Comparison of ENCODE assay signal across 9 cellular contexts in genomic region chr1:2003564-2004131, GRCh38. TPM values are rescaled to one million over a fixed set of nuclear protein-coding genes. Genes with fewer than 3 reads are reported as not detected.
DNase-seq lines count a peak whose midpoint lies in the region; TF ChIP-seq lines count a peak whose summit lies in the region.
"Had no signal": no experiment of that assay in that cellular context is flagged by ENCODE, and none has a peak within 500 bp of the region (broad histone marks: within the 10 kb centered on the region; RNA-seq: fewer than 3 reads in every experiment).

Gene CFAP74 (minus strand): TSS chr1:2003786. CDS start chr1:1990956, 12,830 bp downstream.

- no peak within 1 kb of the TSS for H3K4ac ChIP-seq in neuronal stem cell (ENCODE audit: low read length)

- peak within 1 kb of the TSS; percentile 82 for H3K23ac ChIP-seq in neuronal stem cell (ENCODE audit: low read depth, low read length, poor library complexity)

- H2BK12ac ChIP-seq in neuronal stem cell (ENCODE audit: low read length) = no peak within 1 kb of the TSS

- H3K9ac ChIP-seq in ES-I3 (ENCODE audit: low read depth, low read length) = peak within 1 kb of the TSS; percentile 66; the same call in 1 of the 2 replicates
- peak within 1 kb of the TSS; percentile 63 for H3K9ac ChIP-seq in neuronal stem cell (ENCODE audit: low read depth, low read length, poor library complexity)

- H3K27ac ChIP-seq in neuronal stem cell (replicated peaks; ENCODE audit: low read length) = no peak within 1 kb of the TSS
- H3K27ac ChIP-seq in spleen = no peak within 1 kb of the TSS

- intact Hi-C loops in spleen (cut with DNase I; ENCODE audit: low total_unique reads) = no loop called here

- H3K27me3 Mint-ChIP-seq in immature natural killer cell (ENCODE audit: low read depth in 3 of 3) = peaks cover 0 to 16% (median 15%) of the 10 kb centered on the region in 3 donors

- H3K9me3 ChIP-seq in ES-I3 (ENCODE audit: control insufficient read depth, insufficient read depth, low read length) (no peaks in the 10 kb centered on the region), neuronal stem cell (replicated peaks in 1 of 2; ENCODE audit: control insufficient read depth in 2 of 2, insufficient read depth in 1 of 2, low read depth in 1 of 2, low read length in 2 of 2) (no peaks in the 10 kb centered on the region), spleen (no peaks in the 10 kb centered on the region)

- no peaks in the 10 kb centered on the region for H3K36me3 ChIP-seq in ES-I3 (ENCODE audit: insufficient read depth, low read length)
- no peaks in the 10 kb centered on the region for H3K36me3 ChIP-seq in neuronal stem cell (replicated peaks in 1 of 2; ENCODE audit: control insufficient read depth in 2 of 2, insufficient read depth in 2 of 2, low read length in 2 of 2)
- H3K36me3 ChIP-seq in spleen = no peaks in the 10 kb centered on the region

- H3K27ac Mint-ChIP-seq in immature natural killer cell = no peak within 1 kb of the TSS
- H3K27ac Mint-ChIP-seq: dendritic cell treated with granulocyte-macrophage colony-stimulating factor and Interleukin-4, amounts not matched to agents 40 ng/mL and 50 ng/mL, for 4 days had no signal

- H3K27me3 ChIP-seq in neuronal stem cell (ENCODE audit: control insufficient read depth in 3 of 3, insufficient read depth in 3 of 3, low read depth in 1 of 3, low read length in 3 of 3) = peaks cover 0 to 18% (median 0%) of the 10 kb centered on the region in 3 experiments
- H3K27me3 ChIP-seq in spleen (replicated peaks in 1 of 7) = peaks cover 0 to 77% (median 12%) of the 10 kb centered on the region in 7 donors

- peak; percentile 78 for DNase-seq in NCI-H2196 (lab: John Stamatoyannopoulos, UW; ENCODE audit: unreplicated experiment)
- peak; percentile 27 for DNase-seq in fibroblast of mammary gland (ENCODE audit: low read depth)
- peak; percentile 87 for DNase-seq in neuronal stem cell (ENCODE audit: low spot score)
- DNase-seq in immature natural killer cell = no peak
- DNase-seq in CD1c-positive myeloid dendritic cell (ENCODE audit: extremely low spot score) = no peak
- DNase-seq in spleen = no peak

- H4K91ac ChIP-seq in neuronal stem cell (ENCODE audit: low read depth, low read length, poor library complexity) = no peak within 1 kb of the TSS

- peak within 1 kb of the TSS; percentile 98 for H3K18ac ChIP-seq in neuronal stem cell (ENCODE audit: low read length)

- H3K36me3 Mint-ChIP-seq in immature natural killer cell = no peaks in the 10 kb centered on the region

- TF ChIP-seq CTCF in fibroblast of mammary gland (conservative IDR thresholded peaks at IDR 0.05; ENCODE audit: control insufficient read depth, insufficient read depth, low read depth, low read length) (no peak), spleen (IDR thresholded peaks at IDR 0.05 in 8 of 11, conservative IDR thresholded peaks at IDR 0.05 in 3 of 11) (no peak)

- no peak within 1 kb of the TSS for H2BK120ac ChIP-seq in neuronal stem cell (ENCODE audit: low read depth, low read length)

- no peak within 1 kb of the TSS for H3K4me3 Mint-ChIP-seq in immature natural killer cell
- H3K4me3 Mint-ChIP-seq: dendritic cell treated with granulocyte-macrophage colony-stimulating factor and Interleukin-4, amounts not matched to agents 40 ng/mL and 50 ng/mL, for 4 days had no signal

- no peak within 1 kb of the TSS for H2BK5ac ChIP-seq in neuronal stem cell (ENCODE audit: low read length)

- peak within 1 kb of the TSS; percentile 6 for H2BK15ac ChIP-seq in neuronal stem cell (ENCODE audit: low read length)

- H3K4me2 ChIP-seq in neuronal stem cell (ENCODE audit: insufficient read depth, low read length, poor library complexity, severe bottlenecking) = peak within 1 kb of the TSS; percentile 69

- TF ChIP-seq POLR2A in spleen (IDR thresholded peaks at IDR 0.05) = no peak

- H3K4me1 ChIP-seq in ES-I3 (ENCODE audit: insufficient read depth, low read length) (no peaks in the 10 kb centered on the region; the same call in 1 of the 2 replicates), neuronal stem cell (ENCODE audit: control insufficient read depth in 2 of 2, insufficient read depth in 1 of 2, low read depth in 1 of 2, low read length in 2 of 2) (peaks cover 2 to 6% of the 10 kb centered on the region in 2 donors), spleen (peaks cover 0 to 9% (median 5%) of the 10 kb centered on the region in 6 donors)

- no peaks in the 10 kb centered on the region for H3K9me3 Mint-ChIP-seq in immature natural killer cell
- H3K9me3 Mint-ChIP-seq: dendritic cell treated with granulocyte-macrophage colony-stimulating factor and Interleukin-4, amounts not matched to agents 40 ng/mL and 50 ng/mL, for 4 days had no signal

- no peak within 1 kb of the TSS for H3K14ac ChIP-seq in neuronal stem cell (ENCODE audit: low read length)

- peak within 1 kb of the TSS; percentile 91 for H2AFZ ChIP-seq in neuronal stem cell (ENCODE audit: low read length)

- no peak within 1 kb of the TSS for H3K4me3 ChIP-seq in fibroblast of mammary gland (ENCODE audit: control insufficient read depth, low read depth, low read length)
- H3K4me3 ChIP-seq in neuronal stem cell (ENCODE audit: low read length in 2 of 2) = peak within 1 kb of the TSS; percentile 26 to 32
- H3K4me3 ChIP-seq in spleen = peak within 1 kb of the TSS in 1 of 8 donors; percentile 36

- no CpG with 5 or more reads among the region's 48 CpGs for WGBS in neuronal stem cell (ENCODE audit: extremely low coverage in 2 of 2, insufficient read length in 2 of 2, insufficient replicate concordance in 1 of 2), 2 donors
- WGBS in spleen, 5 donors = 5 to 16% (median 10%) methylated on average over 26 to 48 of the region's 48 CpGs

- H3K79me1 ChIP-seq in neuronal stem cell (ENCODE audit: low read depth, low read length) = no peaks in the 10 kb centered on the region

- H3K4me1 Mint-ChIP-seq in immature natural killer cell = no peaks in the 10 kb centered on the region

- H2AK5ac ChIP-seq in neuronal stem cell (ENCODE audit: low read depth, low read length) = peak within 1 kb of the TSS; percentile 14

- peak within 1 kb of the TSS; percentile 58 for H4K8ac ChIP-seq in neuronal stem cell (ENCODE audit: low read depth, low read length)

RNA-seq across cellular contexts. Expression of gene CFAP74, which starts in this region (rescaled TPM):
- 0.31 TPM for polyA plus RNA-seq in neuronal stem cell (2013, experiment 1 of 2)
- 0.22 TPM for polyA plus RNA-seq in neuronal stem cell (2013, experiment 2 of 2)
- polyA plus RNA-seq in immature natural killer cell (not detected), spleen (under 1 TPM; 0.03 to 0.18 (median 0.09) TPM)
- total RNA-seq in spleen = under 1 TPM in 3 of 7 donors, not detected in 4; 0.10 to 0.32 (median 0.27) TPM
- total RNA-seq: RPMI7951 had no signal

Comparison
In these comparisons a context has a peak if more than half of its experiments do, and no peak if none do; other contexts are left out.
1. DNase-seq: peak in NCI-H2196 (single experiment), fibroblast of mammary gland (single experiment) and neuronal stem cell (single experiment); none in immature natural killer cell (0 of 3), CD1c-positive myeloid dendritic cell (single experiment) and spleen (single experiment).